Comparison of ENCODE assay signal across 8 cellular contexts in genomic region chrX:23902419-23902818, GRCh38. TPM values are rescaled to one million over a fixed set of nuclear protein-coding genes. Genes with fewer than 3 reads are reported as not detected.
DNase-seq lines count a peak whose midpoint lies in the region; ATAC-seq, FAIRE-seq and TF ChIP-seq lines count a peak whose summit lies in the region.

No MANE protein-coding gene starts in this region.

- peaks cover 8% of the 10 kb centered on the region for H3K4me1 ChIP-seq in upper lobe of right lung

- H3K27ac ChIP-seq in upper lobe of right lung, result peak overlapping the region; percentile 58

- peak overlapping the region; percentile 28 for H3K4me3 ChIP-seq in upper lobe of right lung

- no peaks in the 10 kb centered on the region for H3K9me3 ChIP-seq in upper lobe of right lung

- intact Hi-C loops in upper lobe of right lung (cut with DNase I), result loop anchor here (10.0 kb wide), 1 partner anchor 208 kb away; no protein-coding TSS in a partner anchor

- no peaks in the 10 kb centered on the region for H3K27me3 ChIP-seq in upper lobe of right lung

- ATAC-seq in left lobe of liver (peak; percentile 82), upper lobe of right lung (peak; percentile 71), GM18517 (IDR thresholded peaks at IDR 0.05; ENCODE audit: unreplicated experiment) (no peak), GM19397 (IDR thresholded peaks at IDR 0.05; ENCODE audit: unreplicated experiment) (no peak)

- DNase-seq in AG08396 (ENCODE audit: low spot score) (peak; percentile 65), GM18507 (ENCODE audit: extremely low spot score, insufficient read length, low read depth) (no peak), NCI-H345 (lab: John Stamatoyannopoulos, UW) (peak; percentile 39), cerebellar cortex (ENCODE audit: low spot score) (peak; percentile 74), left lobe of liver (ENCODE audit: low spot score) (no peak), upper lobe of right lung (no peak)

- peak; percentile 5 for FAIRE-seq in GM18507 (lab: Jason Lieb, UNC)

- peak; percentile 46 for TF ChIP-seq CTCF in upper lobe of right lung (IDR thresholded peaks at IDR 0.05)

- H3K36me3 ChIP-seq in upper lobe of right lung, result no peaks in the 10 kb centered on the region

RNA-seq across cellular contexts. Expression of gene APOO, which starts 5.3 kb away (rescaled TPM):
- 11.2 TPM for total RNA-seq in left lobe of liver
- total RNA-seq in upper lobe of right lung, result 12.0 TPM

RNA-seq across cellular contexts. Expression of gene CXorf58, which starts 5.4 kb away (rescaled TPM):
- total RNA-seq in left lobe of liver, result not detected
- not detected for total RNA-seq in upper lobe of right lung

Comparison
In these comparisons a context has a peak if more than half of its experiments do, and no peak if none do; other contexts are left out.
1. DNase-seq: peak in AG08396 (single experiment), NCI-H345 (single experiment) and cerebellar cortex (single experiment); none in GM18507 (single experiment), left lobe of liver (single experiment) and upper lobe of right lung (single experiment).
2. ATAC-seq: peak in left lobe of liver (single experiment) and upper lobe of right lung (single experiment); none in GM18517 (single experiment) and GM19397 (single experiment).